In genomic region chr5:141349917-141350619, GRCh38 we compare ENCODE assay signal across 8 cellular contexts. TPM values are rescaled to one million over a fixed set of nuclear protein-coding genes. Genes with fewer than 3 reads are reported as not detected.
DNase-seq lines count a peak whose midpoint lies in the region; ATAC-seq, FAIRE-seq and TF ChIP-seq lines count a peak whose summit lies in the region.

PCDHGB1 (plus strand) TSS chr5:141350099; CDS start chr5:141350261, 162 bp downstream.

- no peak within 1 kb of the TSS for H3K27ac ChIP-seq in H1 (ENCODE audit: low read depth, low read length)

- no peak within 1 kb of the TSS for H3K4ac ChIP-seq in H1 (replicated peaks; ENCODE audit: insufficient read length, low read depth, low read length)

- H3K4me3 ChIP-seq in H1 (ENCODE audit: extremely low read depth in 1 of 4, insufficient read depth in 2 of 4, low read depth in 3 of 4, low read length in 4 of 4): peak within 1 kb of the TSS; percentile 17 to 53 (median 31); a peak in 7 of 8 replicates

- H3K9me3 ChIP-seq in H1 (ENCODE audit: insufficient read depth in 2 of 2, low read depth in 1 of 2, low read length in 1 of 2): peaks cover 25 to 31% of the 10 kb centered on the region in 2 experiments

- intact Hi-C loops in activated naive CD4-positive, alpha-beta T cell treated with anti-CD3 and anti-CD28 coated beads for 36 hours (cut with micrococcal nuclease): no loop called here

- peaks cover 25% of the 10 kb centered on the region for H3K9me3 Mint-ChIP-seq in activated naive CD4-positive, alpha-beta T cell treated with anti-CD3 and anti-CD28 coated beads for 36 hours

- H2BK5ac ChIP-seq in H1 (ENCODE audit: low read depth, low read length): no peak within 1 kb of the TSS

- TF ChIP-seq RAD21 in H1 (IDR thresholded peaks at IDR 0.05 in 1 of 2, conservative IDR thresholded peaks at IDR 0.05 in 1 of 2; ENCODE audit: low read depth in 2 of 2, low read length in 2 of 2): peak; percentile 74 to 81

- H3K4me2 ChIP-seq in H1 (ENCODE audit: insufficient read depth in 1 of 2, low read depth in 2 of 2, low read length in 2 of 2): peak within 1 kb of the TSS; percentile 6 to 51; a peak in 2 of 4 replicates

- no peaks in the 10 kb centered on the region for H3K79me2 ChIP-seq in H1 (ENCODE audit: control insufficient read depth in 1 of 2, insufficient read depth in 2 of 2, low read length in 2 of 2)

- POLR2A ChIA-PET in H1 (lab: Charles Lee; ENCODE audit: partially characterized antibody): interaction anchor here (1.0 to 2.1 kb wide), 7 partner anchors 11 to 214 kb away, joined by 3 to 7 read pairs (median 3); partner anchors contain the start of genes PCDHB15, PCDHGA2 and TAF7

- H2AFZ ChIP-seq in H1 (ENCODE audit: low read length): peak within 1 kb of the TSS; percentile 97

- no peak within 1 kb of the TSS for H4K5ac ChIP-seq in H1 (ENCODE audit: insufficient read length, low read depth, low read length)

- WGBS in H1 (ENCODE audit: extremely low coverage in 1 of 2, insufficient coverage in 1 of 2, insufficient read length in 1 of 2, insufficient replicate concordance in 2 of 2, low coverage in 1 of 2, low lambda C conversion rate in 2 of 2, missing lambda C conversion rate in 1 of 2), 2 experiments: 65 to 100% methylated on average over 5 to 29 of the region's 29 CpGs

- H3K36me3 Mint-ChIP-seq in activated naive CD4-positive, alpha-beta T cell treated with anti-CD3 and anti-CD28 coated beads for 36 hours (ENCODE audit: low read depth): peaks cover 15% of the 10 kb centered on the region

- peak in 1 of 2 experiments; percentile 65; a peak in 1 of 3 replicates for TF ChIP-seq POLR2A in H1 (IDR thresholded peaks at IDR 0.05; ENCODE audit: control extremely low read depth in 1 of 2, low read depth in 2 of 2, low read length in 2 of 2)

- no peaks in the 10 kb centered on the region for H4K20me1 ChIP-seq in H1 (replicated peaks in 1 of 2; ENCODE audit: control insufficient read depth in 1 of 2, insufficient read depth in 2 of 2, low read length in 2 of 2)

- H2BK20ac ChIP-seq in H1 (ENCODE audit: low read length): no peak within 1 kb of the TSS

- no peaks in the 10 kb centered on the region for H3K79me1 ChIP-seq in H1 (ENCODE audit: low read depth, low read length)

- no peak for ATAC-seq in HG02642 (IDR thresholded peaks at IDR 0.05; ENCODE audit: poor library complexity, unreplicated experiment)

- H3K4me3 Mint-ChIP-seq in activated naive CD4-positive, alpha-beta T cell treated with anti-CD3 and anti-CD28 coated beads for 36 hours: no peak within 1 kb of the TSS

- H3K27me3 ChIP-seq in H1 (replicated peaks in 1 of 4; ENCODE audit: control insufficient read depth in 3 of 4, extremely low read depth in 1 of 4, insufficient read depth in 3 of 4, low read length in 3 of 4): no peaks in the 10 kb centered on the region

- peak; percentile 56 for DNase-seq in activated naive CD4-positive, alpha-beta T cell treated with anti-CD3 and anti-CD28 coated beads for 36 hours
- DNase-seq in activated naive CD4-positive, alpha-beta T cell (lab: John Stamatoyannopoulos, UW): no peak
- DNase-seq in HT-29 (ENCODE audit: low spot score) (peak; percentile 42), SK-N-DZ (ENCODE audit: low spot score) (peak; percentile 45), H1 (ENCODE audit: low read depth in 1 of 2, low spot score in 2 of 2) (peak in 1 of 2 experiments; percentile 83), myocyte (ENCODE audit: low read depth) (peak; percentile 72), MV-4-11 (lab: John Stamatoyannopoulos, UW) (no peak)

- TF ChIP-seq EP300 in H1 (IDR thresholded peaks at IDR 0.05; ENCODE audit: borderline replicate concordance in 1 of 2, low read depth in 2 of 2, low read length in 2 of 2): no peak

- no peak within 1 kb of the TSS for H3K23ac ChIP-seq in H1 (ENCODE audit: insufficient read length)

- H3K56ac ChIP-seq in H1 (replicated peaks; ENCODE audit: insufficient read length, low read depth, low read length): no peak within 1 kb of the TSS

- no peak within 1 kb of the TSS for H2BK15ac ChIP-seq in H1 (ENCODE audit: low read length)

- CTCF ChIA-PET in activated naive CD4-positive, alpha-beta T cell treated with anti-CD3 and anti-CD28 coated beads for 36 hours (lab: Charles Lee): interaction anchor here (0.6 to 1.5 kb wide), 7 partner anchors 14 to 1780 kb away, joined by 3 to 5 read pairs (median 3); partner anchors contain the start of gene PCDHGA5
- CTCF ChIA-PET in H1 (lab: Charles Lee; ENCODE audit: partially characterized antibody): interaction anchor here (0.6 to 5.5 kb wide), 60 partner anchors 7 to 603 kb away, joined by 3 to 29 read pairs (median 4); partner anchors contain the start of genes PCDHB10, PCDHB12, PCDHB14 and PCDHB15

- no peak within 1 kb of the TSS for H3K27ac Mint-ChIP-seq in activated naive CD4-positive, alpha-beta T cell treated with anti-CD3 and anti-CD28 coated beads for 36 hours

- no peak within 1 kb of the TSS for H3K18ac ChIP-seq in H1 (ENCODE audit: extremely low read depth, low read length)

- peak within 1 kb of the TSS in 2 of 4 experiments; percentile 13; a peak in 3 of 7 replicates for H3K9ac ChIP-seq in H1 (replicated peaks in 1 of 4; ENCODE audit: extremely low read depth in 1 of 4, low read depth in 3 of 4, low read length in 3 of 4)

- H3K23me2 ChIP-seq in H1 (ENCODE audit: low read depth, low read length): no peaks in the 10 kb centered on the region

- peak; percentile 93 for FAIRE-seq in H1 (lab: Jason Lieb, UNC)

- H4K8ac ChIP-seq in H1 (ENCODE audit: extremely low read depth, insufficient read depth, low read length): no peak within 1 kb of the TSS

- no peak within 1 kb of the TSS for H2AK5ac ChIP-seq in H1 (ENCODE audit: low read depth, low read length)

- H3K4me1 Mint-ChIP-seq in activated naive CD4-positive, alpha-beta T cell treated with anti-CD3 and anti-CD28 coated beads for 36 hours (ENCODE audit: low read depth): no peaks in the 10 kb centered on the region

- no peak within 1 kb of the TSS for H3K14ac ChIP-seq in H1 (ENCODE audit: insufficient read length)

- no peak within 1 kb of the TSS for H4K91ac ChIP-seq in H1 (replicated peaks; ENCODE audit: insufficient read length, low read length)

- H3K27me3 Mint-ChIP-seq in activated naive CD4-positive, alpha-beta T cell treated with anti-CD3 and anti-CD28 coated beads for 36 hours (ENCODE audit: low read depth): peaks cover 54% of the 10 kb centered on the region

- no peak within 1 kb of the TSS for H2BK12ac ChIP-seq in H1 (ENCODE audit: low read depth, low read length)

- H3K4me1 ChIP-seq in H1 (replicated peaks in 1 of 4; ENCODE audit: control insufficient read depth in 3 of 4, insufficient read depth in 4 of 4, low read length in 3 of 4): peaks cover 0 to 5% (median under 1%) of the 10 kb centered on the region in 4 experiments; a peak in 1 of 7 replicates

- no peak within 1 kb of the TSS for H2BK120ac ChIP-seq in H1 (replicated peaks; ENCODE audit: low read depth, low read length)

- H3K36me3 ChIP-seq in H1 (ENCODE audit: control insufficient read depth in 2 of 4, insufficient read depth in 4 of 4, low read length in 3 of 4): peaks cover 0 to 10% (median 3%) of the 10 kb centered on the region in 4 experiments; a peak in 4 of 8 replicates

- peak; percentile 69 to 86 (median 75) for TF ChIP-seq CTCF in H1 (IDR thresholded peaks at IDR 0.05; ENCODE audit: control extremely low read depth in 1 of 3, insufficient read depth in 1 of 3, low read depth in 1 of 3, low read length in 3 of 3)

TF ChIP-seq in H1, 55 proteins besides CTCF, POLR2A, EP300 and RAD21 (continues in another document):
- TF ChIP-seq MAX (IDR thresholded peaks at IDR 0.05) (peak; percentile 21; the same call in 1 of the 2 replicates), RXRA (IDR thresholded peaks at IDR 0.05; ENCODE audit: insufficient read depth, low read depth, low read length) (no peak), KDM5A (IDR thresholded peaks at IDR 0.05; ENCODE audit: low read length) (no peak), NANOG (IDR thresholded peaks at IDR 0.05; ENCODE audit: insufficient read depth, low read depth, low read length, poor library complexity, severe bottlenecking) (no peak), GTF2F1 (IDR thresholded peaks at IDR 0.05; ENCODE audit: borderline replicate concordance, low read depth, low read length) (peak; percentile 44; the same call in 1 of the 2 replicates), POLR2AphosphoS5 (IDR thresholded peaks at IDR 0.05; ENCODE audit: low read depth, low read length) (peak; percentile 55; the same call in 1 of the 2 replicates), TAF1 (IDR thresholded peaks at IDR 0.05; ENCODE audit: low read depth, low read length) (peak; percentile 63; the same call in 1 of the 2 replicates), CREB1 (IDR thresholded peaks at IDR 0.05) (no peak), TAF7 (optimal IDR thresholded peaks at IDR 0.05; ENCODE audit: borderline replicate concordance, low read depth, low read length) (peak; percentile 40), CBX5 (IDR thresholded peaks at IDR 0.05; ENCODE audit: low read depth, low read length) (no peak), SP1 (IDR thresholded peaks at IDR 0.05; ENCODE audit: low read depth, low read length) (no peak), ASH2L (IDR thresholded peaks at IDR 0.05; ENCODE audit: low read length) (peak; percentile 30), JUN (IDR thresholded peaks at IDR 0.05; ENCODE audit: low read depth, low read length) (no peak), MAFK (IDR thresholded peaks at IDR 0.05; ENCODE audit: low read depth, low read length) (no peak)

RNA-seq across cellular contexts. Expression of gene PCDHGB1, which starts in this region (rescaled TPM):
- total RNA-seq in activated naive CD4-positive, alpha-beta T cell treated with anti-CD3 and anti-CD28 coated beads for 36 hours: not detected
- 0.10 and 0.23 TPM in 2 replicates for total RNA-seq in HT-29 (2014; rRNA removed; shearing (Covaris generic))
- polyA plus RNA-seq in SK-N-DZ (2014; cell fraction: cytosol; rRNA removed): 0.52 and 0.76 TPM in 2 replicates
- 0.28 and 0.42 TPM in 2 replicates for polyA plus RNA-seq in SK-N-DZ (2014; cell fraction: nucleus; rRNA removed)
- total RNA-seq in H1 (2021; fragmentation: NEBNext Ultra II Directional; extraction: Animal tissue kit (Norgen Biotek cat#: 25700)): 2.8 and 3.9 TPM in 2 replicates
- 1.3 and 2.0 TPM in 2 replicates for polyA plus RNA-seq in H1 (2011; rRNA removed)
- polyA plus RNA-seq in H1 (2011; cell fraction: cytosol; rRNA removed): 1.1 TPM
- 7.0 TPM for polyA plus RNA-seq in H1 (2011; cell fraction: nucleus; rRNA removed)
- polyA plus RNA-seq in H1 (2012, experiment 1 of 2): 1.1 to 1.6 TPM (median 1.4 TPM) in 4 replicates
- 0.25 TPM for polyA plus RNA-seq in H1 (2012, experiment 2 of 2)
- 2.6 TPM for polyA plus RNA-seq in H1 (2013, experiment 1 of 2)
- 2.0 TPM for polyA plus RNA-seq in H1 (2013, experiment 2 of 2)
- 10.1 TPM in 2 replicates for polyA minus RNA-seq in H1 (2011; rRNA and poly(A)+ RNA removed)
- 4.6 TPM for polyA minus RNA-seq in H1 (2011; cell fraction: cytosol; rRNA and poly(A)+ RNA removed)
- polyA minus RNA-seq in H1 (2011; cell fraction: nucleus; rRNA and poly(A)+ RNA removed): 35.8 TPM
- total RNA-seq in myocyte: 8.7 and 9.8 TPM in 2 replicates
- 8.4 TPM for polyA plus RNA-seq in myocyte (2012)

Comparison
In these comparisons a context has a peak if more than half of its experiments do, and no peak if none do; other contexts are left out.
1. Peak in DNase-seq in activated naive CD4-positive, alpha-beta T cell treated with anti-CD3 and anti-CD28 coated beads for 36 hours; RNA of the gene not detected or under 1 TPM.
2. Peak in DNase-seq in HT-29; RNA of the gene not detected or under 1 TPM.
3. DNase-seq: peak in SK-N-DZ (single experiment) and myocyte (single experiment); none in activated naive CD4-positive, alpha-beta T cell (0 of 4) and MV-4-11 (single experiment).